1 cellular context compared by ENCODE assay signal in genomic region chr11:60831143-60831500, GRCh38.
TF ChIP-seq lines count a peak whose summit lies in the region.

No MANE protein-coding gene starts in this region.

TF ChIP-seq in GM12878, 131 proteins besides CTCF, POLR2A, EP300 and RAD21 (continued from another document):
- TF ChIP-seq SKIL (IDR thresholded peaks at IDR 0.05; ENCODE audit: low read depth, poor library complexity, severe bottlenecking) (no peak), CEBPZ (IDR thresholded peaks at IDR 0.05; ENCODE audit: low read depth, low read length) (no peak), SREBF2 (IDR thresholded peaks at IDR 0.05; ENCODE audit: low read length) (no peak), POU2F2 (IDR thresholded peaks at IDR 0.05; ENCODE audit: borderline replicate concordance, low read depth, low read length) (peak; percentile 33; the same call in 1 of the 3 replicates), ZZZ3 (IDR thresholded peaks at IDR 0.05; ENCODE audit: control insufficient read depth, insufficient read length, low read depth) (no peak), PBX3 (IDR thresholded peaks at IDR 0.05; ENCODE audit: insufficient replicate concordance, low read depth, low read length) (no peak), ATF2 (IDR thresholded peaks at IDR 0.05; ENCODE audit: low read length) (no peak)
